ENCODE assay signal across 18 cellular contexts in genomic region chr11:117980716-117981115, GRCh38. TPM values are rescaled to one million over a fixed set of nuclear protein-coding genes. Genes with fewer than 3 reads are reported as not detected.
A peak's percentile ranks its signal among the peaks of the same experiment; 100 is the strongest.
DNase-seq lines count a peak whose midpoint lies in the region; TF ChIP-seq lines count a peak whose summit lies in the region.
"Had no signal": no experiment of that assay in that cellular context is flagged by ENCODE, and none has a peak within 500 bp of the region (broad histone marks: within the 10 kb centered on the region; RNA-seq: fewer than 3 reads in every experiment).

No MANE protein-coding gene starts in this region.

- no TSS peak for BruUV-seq in Calu3 (replicated peaks; lab: Mats Ljungman, UMichigan)

- no peak overlapping the region for H3K4me3 ChIP-seq in NB4 (ENCODE audit: low read depth, low read length)
- no peak overlapping the region for H3K4me3 ChIP-seq in coronary artery
- H3K4me3 ChIP-seq: A549 had no signal

- H3K27me3 Mint-ChIP-seq in activated CD4-positive, alpha-beta T cell treated with anti-CD3 and anti-CD28 coated beads, Interleukin-2, amount 10 ng/mL, durations not matched to agents 24 days and 14 days: no peaks in the 10 kb centered on the region
- peaks cover 49% of the 10 kb centered on the region for H3K27me3 Mint-ChIP-seq in Calu3 (ENCODE audit: unreplicated experiment)
- H3K27me3 Mint-ChIP-seq: CD4-positive, alpha-beta T cell; effector memory CD8-positive, alpha-beta T cell; naive thymus-derived CD8-positive, alpha-beta T cell had no signal

- peaks cover 10% of the 10 kb centered on the region for H3K9me3 Mint-ChIP-seq in activated CD4-positive, alpha-beta T cell treated with anti-CD3 and anti-CD28 coated beads, Interleukin-2, amount 10 ng/mL, durations not matched to agents 24 days and 14 days
- no peaks in the 10 kb centered on the region for H3K9me3 Mint-ChIP-seq in Calu3 (ENCODE audit: low read depth, unreplicated experiment)
- H3K9me3 Mint-ChIP-seq: CD4-positive, alpha-beta T cell; effector memory CD8-positive, alpha-beta T cell had no signal

- no peak for DNase-seq in activated CD4-positive, alpha-beta T cell treated with anti-CD3 and anti-CD28 coated beads, Interleukin-2, amount 10 ng/mL, durations not matched to agents 24 days and 14 days
- DNase-seq in activated CD4-positive, alpha-beta T cell treated with anti-CD3 and anti-CD28 coated beads, Interleukin-2, amount 50 U/mL, for 48 hours: no peak
- peak; percentile 55 for DNase-seq in NB4 (ENCODE audit: low read depth)
- peak; percentile 53 for DNase-seq in coronary artery (ENCODE audit: low spot score)
- peak; percentile 22 for DNase-seq in stimulated activated CD8-positive, alpha-beta memory T cell treated with anti-CD3 and anti-CD28 coated beads, Interleukin-4, amount 100 ng/mL, for 48 hours
- no peak for DNase-seq in iPS-NIHi7 (ENCODE audit: extremely low spot score)
- DNase-seq in NCI-H2227 treated with DMSO at 0.1 percent for 48 hours (lab: John Stamatoyannopoulos, UW): no peak
- DNase-seq in Calu3: no peak
- DNase-seq: activated effector memory CD4-positive, alpha-beta T cell treated with anti-CD3 and anti-CD28 coated beads, Interleukin-2, amount 50 U/mL, for 16 hours; DMS79; effector memory CD8-positive, alpha-beta T cell; naive thymus-derived CD8-positive, alpha-beta T cell; NCI-H1436 treated with DMSO at 0.1 percent for 48 hours; NCI-H748 treated with DMSO at 0.1 percent for 48 hours; small intestine; stimulated activated CD4-positive, alpha-beta T cell treated with anti-CD3 and anti-CD28 coated beads, Interleukin-4, amount 100 ng/mL, for 4 hours had no signal

- H3K4me3 Mint-ChIP-seq in activated CD4-positive, alpha-beta T cell treated with anti-CD3 and anti-CD28 coated beads, Interleukin-2, amount 10 ng/mL, durations not matched to agents 24 days and 14 days: no peak overlapping the region
- no peak overlapping the region for H3K4me3 Mint-ChIP-seq in Calu3 (ENCODE audit: low read depth, unreplicated experiment)
- H3K4me3 Mint-ChIP-seq: CD4-positive, alpha-beta T cell had no signal

- intact Hi-C loops in activated CD4-positive, alpha-beta T cell treated with anti-CD3 and anti-CD28 coated beads, Interleukin-2, amount 10 ng/mL, durations not matched to agents 24 days and 14 days (cut with micrococcal nuclease): no loop called here
- intact Hi-C loops in Calu3 (cut with micrococcal nuclease; ENCODE audit: unreplicated experiment): no loop called here

- TF ChIP-seq CTCF in NB4 (IDR thresholded peaks at IDR 0.05; ENCODE audit: low read depth, low read length): no peak
- TF ChIP-seq CTCF in coronary artery (IDR thresholded peaks at IDR 0.05): no peak
- no peak for TF ChIP-seq CTCF in Calu3 (IDR thresholded peaks at IDR 0.05; ENCODE audit: unreplicated experiment)

- TF ChIP-seq POLR2A in NB4 (IDR thresholded peaks at IDR 0.05; ENCODE audit: extremely low read depth, insufficient read length): no peak

- CTCF ChIA-PET in Calu3 (lab: Charles Lee): no interaction called here

- peaks cover 68% of the 10 kb centered on the region for H3K4me1 Mint-ChIP-seq in activated CD4-positive, alpha-beta T cell treated with anti-CD3 and anti-CD28 coated beads, Interleukin-2, amount 10 ng/mL, durations not matched to agents 24 days and 14 days
- peaks cover 7% of the 10 kb centered on the region for H3K4me1 Mint-ChIP-seq in Calu3 (ENCODE audit: low read depth, unreplicated experiment)

- peaks cover 49% of the 10 kb centered on the region for H3K36me3 Mint-ChIP-seq in activated CD4-positive, alpha-beta T cell treated with anti-CD3 and anti-CD28 coated beads, Interleukin-2, amount 10 ng/mL, durations not matched to agents 24 days and 14 days (ENCODE audit: low read depth)
- H3K36me3 Mint-ChIP-seq in Calu3 (ENCODE audit: insufficient read depth, unreplicated experiment): peaks cover under 1% of the 10 kb centered on the region

- peak overlapping the region; percentile 20 for H3K27ac Mint-ChIP-seq in activated CD4-positive, alpha-beta T cell treated with anti-CD3 and anti-CD28 coated beads, Interleukin-2, amount 10 ng/mL, durations not matched to agents 24 days and 14 days
- H3K27ac Mint-ChIP-seq in Calu3 (ENCODE audit: unreplicated experiment): no peak overlapping the region

- peak overlapping the region in 1 of 2 donors; percentile 48 for H3K27ac ChIP-seq in coronary artery
- H3K27ac ChIP-seq: A549 had no signal

RNA-seq across cellular contexts. Expression of gene IL10RA, which starts 5.5 kb away (rescaled TPM):
- total RNA-seq in activated CD4-positive, alpha-beta T cell treated with anti-CD3 and anti-CD28 coated beads, Interleukin-2, amount 10 ng/mL, durations not matched to agents 24 days and 14 days: 86.6 and 89.9 TPM in 2 replicates
- total RNA-seq in Calu3 (2022): 0.05 and 0.76 TPM in 2 replicates

RNA-seq across cellular contexts. Expression of gene TMPRSS13, which starts 51.5 kb away (rescaled TPM):
- total RNA-seq in activated CD4-positive, alpha-beta T cell treated with anti-CD3 and anti-CD28 coated beads, Interleukin-2, amount 10 ng/mL, durations not matched to agents 24 days and 14 days: 1.2 and 1.5 TPM in 2 replicates
- 1.4 and 2.3 TPM in 2 replicates for total RNA-seq in Calu3 (2022)

Comparison
In these comparisons a context has a peak if more than half of its experiments do, and no peak if none do; other contexts are left out.
1. DNase-seq: peak in NB4 (single experiment), coronary artery (single experiment) and stimulated activated CD8-positive, alpha-beta memory T cell treated with anti-CD3 and anti-CD28 coated beads, Interleukin-4, amount 100 ng/mL, for 48 hours (single experiment); none in activated CD4-positive, alpha-beta T cell treated with anti-CD3 and anti-CD28 coated beads, Interleukin-2, amount 10 ng/mL, durations not matched to agents 24 days and 14 days (single experiment), activated CD4-positive, alpha-beta T cell treated with anti-CD3 and anti-CD28 coated beads, Interleukin-2, amount 50 U/mL, for 48 hours (0 of 2), iPS-NIHi7 (single experiment), NCI-H2227 treated with DMSO at 0.1 percent for 48 hours (single experiment) and Calu3 (single experiment).
2. RNA of gene IL10RA, which starts 5.5 kb away (total RNA-seq): 86.6 to 89.9 TPM in activated CD4-positive, alpha-beta T cell treated with anti-CD3 and anti-CD28 coated beads, Interleukin-2, amount 10 ng/mL, durations not matched to agents 24 days and 14 days; 0.05 to 0.76 TPM in Calu3; every median in the first group is over 10 times any median in the second.